Comparison of ENCODE assay signal across 16 cellular contexts in genomic region chr11:29985248-29985647, GRCh38. TPM values are rescaled to one million over a fixed set of nuclear protein-coding genes. Genes with fewer than 3 reads are reported as not detected.
A peak's percentile ranks its signal among the peaks of the same experiment; 100 is the strongest.
DNase-seq lines count a peak whose midpoint lies in the region; ATAC-seq and TF ChIP-seq lines count a peak whose summit lies in the region.
"Had no signal": no experiment of that assay in that cellular context is flagged by ENCODE, and none has a peak within 500 bp of the region (broad histone marks: within the 10 kb centered on the region; RNA-seq: fewer than 3 reads in every experiment).

No MANE protein-coding gene starts in this region.

- no peaks in the 10 kb centered on the region for H3K36me3 ChIP-seq in mucosa of descending colon (ENCODE audit: low read depth)

- peaks cover 9% of the 10 kb centered on the region for H3K9me3 ChIP-seq in mucosa of descending colon
- H3K9me3 ChIP-seq: A549 had no signal

- ATAC-seq in Right ventricle myocardium superior (ENCODE audit: poor library complexity) (peak; percentile 93), left cardiac atrium (peak; percentile 88 to 89), mucosa of descending colon (no peak), HG02678 (IDR thresholded peaks at IDR 0.05; ENCODE audit: unreplicated experiment) (no peak)
- ATAC-seq: A549; CD8-positive, alpha-beta T cell had no signal

- no peaks in the 10 kb centered on the region for H3K4me1 ChIP-seq in mucosa of descending colon (ENCODE audit: low read depth)
- H3K4me1 ChIP-seq: A549 had no signal

- H3K4me3 ChIP-seq in mucosa of descending colon = no peak overlapping the region
- H3K4me3 ChIP-seq: A549, SK-N-MC had no signal

- DNase-seq in Right ventricle myocardium superior (no peak), cardiac septum (ENCODE audit: low spot score) (no peak), NCI-H748 treated with DMSO at 0.1 percent for 48 hours (lab: John Stamatoyannopoulos, UW) (peak; percentile 33), left cardiac atrium (no peak), epidermal melanocyte (ENCODE audit: insufficient read length, low spot score) (no peak), mucosa of descending colon (no peak)
- DNase-seq in NK-92 treated with Interleukin-12 subunit alpha and Interleukin-12 subunit beta, amount 100 ng/mL, for 24 hours (lab: John Stamatoyannopoulos, UW) = no peak
- DNase-seq: CD8-positive, alpha-beta T cell; DMS79 treated with DMSO at 0.1 percent for 48 hours; NCI-H1436; NCI-H2171 treated with DMSO at 0.1 percent for 48 hours; NCI-H446 treated with DMSO at 0.1 percent for 48 hours; NCI-H69 had no signal

- intact Hi-C loops in Right ventricle myocardium superior (cut with DNase I) (no loop called here), cardiac septum (cut with DNase I) (no loop called here), left cardiac atrium (cut with DNase I) (loop anchor here in 1 of 2 donors (10.0 kb wide), 1 partner anchor 440 kb away; no protein-coding TSS in a partner anchor), mucosa of descending colon (cut with DNase I, micrococcal nuclease) (no loop called here)

- no peak for TF ChIP-seq CTCF in mucosa of descending colon (IDR thresholded peaks at IDR 0.05)

RNA-seq across cellular contexts. Expression of gene KCNA4, which starts 31.6 kb away (rescaled TPM):
- total RNA-seq in Right ventricle myocardium superior (2.1 TPM), cardiac septum (15.6 TPM), left cardiac atrium (1 to 10 TPM in 1 of 2 donors, under 1 TPM in 1; 0.94 to 1.9 TPM), mucosa of descending colon (under 1 TPM in 1 of 3 donors, not detected in 2; 0.32 TPM)
- total RNA-seq: CD8-positive, alpha-beta T cell had no signal

Comparison
In these comparisons a context has a peak if more than half of its experiments do, and no peak if none do; other contexts are left out.
1. ATAC-seq: peak in Right ventricle myocardium superior (single experiment) and left cardiac atrium (2 of 2); none in mucosa of descending colon (single experiment) and HG02678 (single experiment).